Comparison of ENCODE assay signal across 15 cellular contexts in genomic region chr1:212583643-212584042, GRCh38. TPM values are rescaled to one million over a fixed set of nuclear protein-coding genes. Genes with fewer than 3 reads are reported as not detected.
DNase-seq lines count a peak whose midpoint lies in the region; ATAC-seq and TF ChIP-seq lines count a peak whose summit lies in the region.
"Had no signal": no experiment of that assay in that cellular context is flagged by ENCODE, and none has a peak within 500 bp of the region (broad histone marks: within the 10 kb centered on the region; RNA-seq: fewer than 3 reads in every experiment).

No MANE protein-coding gene starts in this region.

- H3K27me3 ChIP-seq in IMR-90 (ENCODE audit: control insufficient read depth, insufficient read depth, low read length) (peaks cover 9% of the 10 kb centered on the region), PC-9 (ENCODE audit: insufficient read depth, low read depth) (no peaks in the 10 kb centered on the region), foreskin keratinocyte (peaks cover 17% of the 10 kb centered on the region)
- H3K27me3 ChIP-seq: BE2C had no signal

- DNase-seq in IMR-90: no peak
- peak; percentile 40 to 59 for DNase-seq in PC-9
- DNase-seq in foreskin keratinocyte: peak in 1 of 2 donors; percentile 46
- DNase-seq in NCI-H2227 (lab: John Stamatoyannopoulos, UW; ENCODE audit: unreplicated experiment): no peak
- no peak for DNase-seq in activated T-cell treated with anti-CD3 and anti-CD28 coated beads, Interleukin-2, amount 50 U/mL, for 4 hours
- DNase-seq: BE2C; CD4-positive, alpha-beta memory T cell; DMS79 treated with DMSO at 0.1 percent for 48 hours; EL; GF-D8; GOT3; H9 had no signal

- no peak overlapping the region for H3K4me3 ChIP-seq in IMR-90 (ENCODE audit: insufficient read depth, low read depth, low read length)
- H3K4me3 ChIP-seq in PC-9: no peak overlapping the region
- H3K4me3 ChIP-seq: A549 had no signal

- intact Hi-C loops in IMR-90 (cut with micrococcal nuclease) (no loop called here), PC-9 (cut with micrococcal nuclease; ENCODE audit: unreplicated experiment) (no loop called here)

- H3K14ac ChIP-seq in IMR-90 (replicated peaks; ENCODE audit: low read depth, low read length): no peak overlapping the region

- peaks cover 28% of the 10 kb centered on the region for H3K27me3 Mint-ChIP-seq in activated T-cell treated with anti-CD3 and anti-CD28 coated beads, Interleukin-2, amount 50 U/mL, for 4 hours (ENCODE audit: low read depth)

- no peaks in the 10 kb centered on the region for H3K9me3 Mint-ChIP-seq in activated T-cell treated with anti-CD3 and anti-CD28 coated beads, Interleukin-2, amount 50 U/mL, for 4 hours
- H3K9me3 Mint-ChIP-seq: CD4-positive, alpha-beta memory T cell; H9 had no signal

- no TSS peak for BruUV-seq in IMR-90 (replicated peaks; lab: Mats Ljungman, UMichigan)
- BruUV-seq in PC-9 (replicated peaks; lab: Mats Ljungman, UMichigan): no TSS peak

- H3K79me2 ChIP-seq in PC-9 (ENCODE audit: low read depth): no peaks in the 10 kb centered on the region

- CTCF ChIA-PET in IMR-90 (lab: Yijun Ruan, JAX) (no interaction called here), PC-9 (lab: Charles Lee) (no interaction called here)

- POLR2A ChIA-PET in IMR-90 (lab: Charles Lee; ENCODE audit: unreplicated experiment): no interaction called here
- POLR2A ChIA-PET in PC-9 (lab: Charles Lee; ENCODE audit: unreplicated experiment): no interaction called here

- H3K9me2 ChIP-seq in PC-9 (ENCODE audit: insufficient read depth): no peaks in the 10 kb centered on the region

- H3K36me3 ChIP-seq in IMR-90 (ENCODE audit: control insufficient read depth, insufficient read depth, low read length) (no peaks in the 10 kb centered on the region), PC-9 (ENCODE audit: low read depth) (no peaks in the 10 kb centered on the region)
- H3K36me3 ChIP-seq: BE2C had no signal

- no peaks in the 10 kb centered on the region; the same call in 1 of the 2 replicates for H3K9me1 ChIP-seq in IMR-90 (ENCODE audit: insufficient read depth, low read length)

- H2BK15ac ChIP-seq in IMR-90 (ENCODE audit: low read depth, low read length): no peak overlapping the region

- H3K27ac ChIP-seq in IMR-90 (ENCODE audit: insufficient read depth, low read length) (no peak overlapping the region), PC-9 (no peak overlapping the region), foreskin keratinocyte (peak overlapping the region; percentile 49)
- H3K27ac ChIP-seq: A549, C4-2B had no signal

- H3K56ac ChIP-seq in IMR-90 (ENCODE audit: extremely low read depth, insufficient read depth, low read length): no peak overlapping the region

- no peak overlapping the region for H3K9ac ChIP-seq in IMR-90 (ENCODE audit: low read depth, low read length)

- no peak overlapping the region for H4K5ac ChIP-seq in IMR-90 (ENCODE audit: low read depth, low read length)

- H4K8ac ChIP-seq in IMR-90 (ENCODE audit: low read depth in 2 of 2, low read length in 2 of 2): no peak overlapping the region

- no peak overlapping the region for H3K18ac ChIP-seq in IMR-90 (ENCODE audit: low read depth, low read length)

- no peak overlapping the region for H2BK120ac ChIP-seq in IMR-90 (ENCODE audit: low read depth, low read length)

- H2BK20ac ChIP-seq in IMR-90 (ENCODE audit: low read depth, low read length): no peak overlapping the region

- H3K4me2 ChIP-seq in IMR-90 (ENCODE audit: low read depth, low read length): no peak overlapping the region
- H3K4me2 ChIP-seq in PC-9: no peak overlapping the region
- H3K4me2 ChIP-seq: A549 had no signal

- TF ChIP-seq CTCF in IMR-90 (conservative IDR thresholded peaks at IDR 0.05; ENCODE audit: low read depth, low read length) (no peak), PC-9 (conservative IDR thresholded peaks at IDR 0.05) (no peak), foreskin keratinocyte (conservative IDR thresholded peaks at IDR 0.05) (no peak)

- H3K79me1 ChIP-seq in IMR-90 (ENCODE audit: low read depth in 1 of 2, low read length in 2 of 2): no peaks in the 10 kb centered on the region

- H2BK5ac ChIP-seq in IMR-90 (ENCODE audit: low read depth, low read length, poor library complexity, severe bottlenecking): no peak overlapping the region

- H2AK9ac ChIP-seq in IMR-90 (replicated peaks; ENCODE audit: low read depth, low read length, poor library complexity): no peak overlapping the region

- no peaks in the 10 kb centered on the region for H3K9me3 ChIP-seq in IMR-90 (ENCODE audit: control insufficient read depth, insufficient read depth, low read length)
- H3K9me3 ChIP-seq in PC-9 (ENCODE audit: insufficient read depth, low read depth): no peaks in the 10 kb centered on the region
- H3K9me3 ChIP-seq: A549, BE2C had no signal

- H4K20me1 ChIP-seq in IMR-90 (ENCODE audit: insufficient read depth, low read length): no peaks in the 10 kb centered on the region
- no peaks in the 10 kb centered on the region for H4K20me1 ChIP-seq in PC-9 (ENCODE audit: insufficient read depth)

- no peak overlapping the region for H3K4ac ChIP-seq in IMR-90 (ENCODE audit: low read depth, low read length)

- H2AFZ ChIP-seq in IMR-90 (replicated peaks; ENCODE audit: low read length, poor library complexity) (peak overlapping the region; percentile 58), PC-9 (no peak overlapping the region)

- WGBS in IMR-90 (ENCODE audit: extremely low coverage in 2 of 2, insufficient read length in 1 of 2), 2 experiments: no CpG with 5 or more reads among the region's 7 CpGs

- H3K4me1 ChIP-seq in IMR-90 (ENCODE audit: control insufficient read depth, insufficient read depth, low read length): peaks cover 8% of the 10 kb centered on the region
- no peaks in the 10 kb centered on the region for H3K4me1 ChIP-seq in PC-9 (replicated peaks; ENCODE audit: insufficient read depth)
- H3K4me1 ChIP-seq in foreskin keratinocyte: no peaks in the 10 kb centered on the region
- H3K4me1 ChIP-seq: BE2C had no signal

- no peak overlapping the region for H4K91ac ChIP-seq in IMR-90 (ENCODE audit: insufficient read depth, low read depth, low read length)

- dilution Hi-C loops in IMR-90 (cut with HindIII; ENCODE audit: low sequenced_read_pairs, unreplicated experiment): no loop called here

- in situ Hi-C loops in IMR-90 (cut with MboI; ENCODE audit: low sequenced_read_pairs): no loop called here

- no peaks in the 10 kb centered on the region for H3K36me3 Mint-ChIP-seq in activated T-cell treated with anti-CD3 and anti-CD28 coated beads, Interleukin-2, amount 50 U/mL, for 4 hours (ENCODE audit: insufficient read depth)
- H3K36me3 Mint-ChIP-seq: CD4-positive, alpha-beta memory T cell had no signal

- no peak overlapping the region for H2AK5ac ChIP-seq in IMR-90 (ENCODE audit: low read depth, low read length)

- TF ChIP-seq POLR2A in IMR-90 (IDR thresholded peaks at IDR 0.05; ENCODE audit: low read depth, low read length): no peak

- H3K23ac ChIP-seq in IMR-90 (ENCODE audit: low read depth, low read length): no peak overlapping the region

- H3K4me1 Mint-ChIP-seq in activated T-cell treated with anti-CD3 and anti-CD28 coated beads, Interleukin-2, amount 50 U/mL, for 4 hours (ENCODE audit: low read depth): peaks cover 2% of the 10 kb centered on the region
- H3K4me1 Mint-ChIP-seq: CD4-positive, alpha-beta memory T cell had no signal

- H3F3A ChIP-seq in PC-9 (ENCODE audit: insufficient read depth, low read depth): no peaks in the 10 kb centered on the region

- no peak overlapping the region for H3K4me3 Mint-ChIP-seq in activated T-cell treated with anti-CD3 and anti-CD28 coated beads, Interleukin-2, amount 50 U/mL, for 4 hours
- H3K4me3 Mint-ChIP-seq: CD4-positive, alpha-beta memory T cell; H9 had no signal

- no peak for TF ChIP-seq RAD21 in IMR-90 (IDR thresholded peaks at IDR 0.05; ENCODE audit: low read length)

- ATAC-seq in IMR-90 (ENCODE audit: low read depth) (no peak), foreskin keratinocyte (peak; percentile 63), GM19455 (IDR thresholded peaks at IDR 0.05; ENCODE audit: unreplicated experiment) (no peak)
- no peak for ATAC-seq in activated T-cell treated with anti-CD3 and anti-CD28 coated beads, Interleukin-2, amount 50 U/mL, for 4 hours
- ATAC-seq: A549 had no signal

TF ChIP-seq in IMR-90, 13 proteins besides CTCF, POLR2A, EP300 and RAD21 (continues in another document):
- TF ChIP-seq MXI1 (IDR thresholded peaks at IDR 0.05; ENCODE audit: borderline replicate concordance, low read depth, low read length) (no peak), RFX5 (IDR thresholded peaks at IDR 0.05; ENCODE audit: low read depth, low read length) (no peak), MAZ (IDR thresholded peaks at IDR 0.05; ENCODE audit: borderline replicate concordance, low read depth, low read length) (no peak), MAFK (IDR thresholded peaks at IDR 0.05; ENCODE audit: low read depth, low read length) (no peak), USF2 (IDR thresholded peaks at IDR 0.05; ENCODE audit: low read depth, low read length) (no peak), CEBPB (IDR thresholded peaks at IDR 0.05; ENCODE audit: low read depth, low read length) (no peak), ELK1 (IDR thresholded peaks at IDR 0.05; ENCODE audit: borderline replicate concordance, low read depth, low read length) (no peak), SMC3 (IDR thresholded peaks at IDR 0.05; ENCODE audit: low read depth, low read length) (no peak), CHD1 (IDR thresholded peaks at IDR 0.05; ENCODE audit: low read depth, low read length) (no peak)

RNA-seq across cellular contexts. Expression of gene ATF3, which starts 24.9 kb away (rescaled TPM):
- total RNA-seq in IMR-90 (2012; rRNA removed): 9.9 and 15.0 TPM in 2 replicates
- 12.3 and 17.9 TPM in 2 replicates for polyA plus RNA-seq in IMR-90 (2012; rRNA removed)
- 13.7 and 26.0 TPM in 2 replicates for polyA plus RNA-seq in IMR-90 (2012; cell fraction: cytosol; rRNA removed)
- 98.0 and 356 TPM in 2 replicates for polyA plus RNA-seq in IMR-90 (2012; cell fraction: nucleus; rRNA removed; ENCODE audit: low replicate concordance)
- 10.2 and 10.8 TPM in 2 replicates for total RNA-seq in PC-9 (2021)
- total RNA-seq in foreskin keratinocyte: 3.3 and 5.4 TPM in 2 replicates
- polyA plus RNA-seq in foreskin keratinocyte: 3.3 and 4.8 TPM in 2 replicates
- 10 to 100 TPM; 14.8 to 27.2 (median 16.8) TPM for total RNA-seq in activated T-cell treated with anti-CD3 and anti-CD28 coated beads, Interleukin-2, amount 50 U/mL, for 4 hours

Comparison
In these comparisons a context has a peak if more than half of its experiments do, and no peak if none do; other contexts are left out.
1. DNase-seq: peak in PC-9 (2 of 2); none in IMR-90 (single experiment), NCI-H2227 (single experiment) and activated T-cell treated with anti-CD3 and anti-CD28 coated beads, Interleukin-2, amount 50 U/mL, for 4 hours (single experiment).